ENCODE assay signal across 10 cellular contexts in genomic region chr1:200971428-200971903, GRCh38.
A peak's percentile ranks its signal among the peaks of the same experiment; 100 is the strongest.
DNase-seq lines count a peak whose midpoint lies in the region; ATAC-seq and TF ChIP-seq lines count a peak whose summit lies in the region.
"Had no signal": no experiment of that assay in that cellular context is flagged by ENCODE, and none has a peak within 500 bp of the region (broad histone marks: within the 10 kb centered on the region; RNA-seq: fewer than 3 reads in every experiment).

No MANE protein-coding gene starts in this region.

- H3K9me3 Mint-ChIP-seq in activated naive CD8-positive, alpha-beta T cell treated with anti-CD3 and anti-CD28 coated beads, Interleukin-2, amount 50 U/mL, for 24 hours = no peaks in the 10 kb centered on the region
- no peaks in the 10 kb centered on the region for H3K9me3 Mint-ChIP-seq in stimulated activated naive CD8-positive, alpha-beta T cell treated with anti-CD3 and anti-CD28 coated beads, Interleukin-15, amount 100 ng/mL, for 72 hours
- H3K9me3 Mint-ChIP-seq: activated CD4-positive, alpha-beta memory T cell treated with anti-CD3 and anti-CD28 coated beads for 36 hours had no signal

- H3K4me3 Mint-ChIP-seq in activated naive CD8-positive, alpha-beta T cell treated with anti-CD3 and anti-CD28 coated beads, Interleukin-2, amount 50 U/mL, for 24 hours = no peak overlapping the region
- peak overlapping the region; percentile 24 to 38 for H3K4me3 Mint-ChIP-seq in stimulated activated naive CD8-positive, alpha-beta T cell treated with anti-CD3 and anti-CD28 coated beads, Interleukin-15, amount 100 ng/mL, for 72 hours
- H3K4me3 Mint-ChIP-seq: activated CD4-positive, alpha-beta memory T cell treated with anti-CD3 and anti-CD28 coated beads for 36 hours had no signal

- ATAC-seq in activated naive CD8-positive, alpha-beta T cell treated with anti-CD3 and anti-CD28 coated beads, Interleukin-2, amount 50 U/mL, for 24 hours = peak; percentile 16
- ATAC-seq in stimulated activated naive CD8-positive, alpha-beta T cell treated with anti-CD3 and anti-CD28 coated beads, Interleukin-15, amount 100 ng/mL, for 72 hours = peak; percentile 71

- H3K36me3 Mint-ChIP-seq in activated naive CD8-positive, alpha-beta T cell treated with anti-CD3 and anti-CD28 coated beads, Interleukin-2, amount 50 U/mL, for 24 hours (ENCODE audit: low read depth) = peaks cover 13% of the 10 kb centered on the region

- CTCF ChIA-PET in HEK293T (lab: Yijun Ruan, JAX) = interaction anchor here (0.6 to 3.4 kb wide), 22 partner anchors 8 to 1098 kb away, joined by 3 to 33 read pairs (median 3); no protein-coding TSS in a partner anchor

- POLR2A ChIA-PET in HEK293T (lab: Yijun Ruan, JAX) = interaction anchor here (1.1 to 1.6 kb wide), 2 partner anchors 45 to 148 kb away, joined by 3 to 6 read pairs; no protein-coding TSS in a partner anchor

- H3K27me3 Mint-ChIP-seq in activated naive CD8-positive, alpha-beta T cell treated with anti-CD3 and anti-CD28 coated beads, Interleukin-2, amount 50 U/mL, for 24 hours = no peaks in the 10 kb centered on the region
- H3K27me3 Mint-ChIP-seq in stimulated activated naive CD8-positive, alpha-beta T cell treated with anti-CD3 and anti-CD28 coated beads, Interleukin-15, amount 100 ng/mL, for 72 hours = no peaks in the 10 kb centered on the region
- H3K27me3 Mint-ChIP-seq: activated CD4-positive, alpha-beta memory T cell treated with anti-CD3 and anti-CD28 coated beads for 36 hours had no signal

- H3K27ac Mint-ChIP-seq in activated naive CD8-positive, alpha-beta T cell treated with anti-CD3 and anti-CD28 coated beads, Interleukin-2, amount 50 U/mL, for 24 hours = no peak overlapping the region
- peak overlapping the region; percentile 81 to 85 for H3K27ac Mint-ChIP-seq in stimulated activated naive CD8-positive, alpha-beta T cell treated with anti-CD3 and anti-CD28 coated beads, Interleukin-15, amount 100 ng/mL, for 72 hours
- H3K27ac Mint-ChIP-seq: activated CD4-positive, alpha-beta memory T cell treated with anti-CD3 and anti-CD28 coated beads for 36 hours had no signal

- peaks cover 24% of the 10 kb centered on the region for H3K4me1 Mint-ChIP-seq in activated naive CD8-positive, alpha-beta T cell treated with anti-CD3 and anti-CD28 coated beads, Interleukin-2, amount 50 U/mL, for 24 hours
- H3K4me1 Mint-ChIP-seq in stimulated activated naive CD8-positive, alpha-beta T cell treated with anti-CD3 and anti-CD28 coated beads, Interleukin-15, amount 100 ng/mL, for 72 hours = peaks cover 52% of the 10 kb centered on the region

- peak; percentile 48 for DNase-seq in DMS 273 (lab: John Stamatoyannopoulos, UW; ENCODE audit: unreplicated experiment)
- DNase-seq in DMS 273 treated with DMSO at 0.1 percent for 48 hours (lab: John Stamatoyannopoulos, UW) = no peak
- peak; percentile 36 for DNase-seq in HEK293T (ENCODE audit: extremely low spot score)
- DNase-seq in activated naive CD8-positive, alpha-beta T cell treated with anti-CD3 and anti-CD28 coated beads, Interleukin-2, amount 50 U/mL, for 24 hours = peak; percentile 33
- peak; percentile 58 to 83 for DNase-seq in stimulated activated naive CD8-positive, alpha-beta T cell treated with anti-CD3 and anti-CD28 coated beads, Interleukin-15, amount 100 ng/mL, for 72 hours
- no peak for DNase-seq in MV-4-11 (lab: John Stamatoyannopoulos, UW)
- no peak for DNase-seq in DMS79 treated with DMSO at 0.1 percent for 48 hours (lab: John Stamatoyannopoulos, UW)
- no peak for DNase-seq in activated naive CD4-positive, alpha-beta T cell treated with anti-CD3 and anti-CD28 coated beads, Interleukin-2, amount 50 U/mL, for 16 hours
- DNase-seq: SIG-M5 had no signal

TF ChIP-seq in HEK293T, 16 proteins besides CTCF, POLR2A, EP300 and RAD21:
- TF ChIP-seq LEF1 (IDR thresholded peaks at IDR 0.05; ENCODE audit: borderline replicate concordance) (no peak), FOXA1 (IDR thresholded peaks at IDR 0.05) (no peak), ZNF384 (IDR thresholded peaks at IDR 0.05) (no peak), ELF4 (IDR thresholded peaks at IDR 0.05) (no peak), ARNT (IDR thresholded peaks at IDR 0.05) (no peak), FOXK2 (IDR thresholded peaks at IDR 0.05) (no peak), FOXM1 (IDR thresholded peaks at IDR 0.05; ENCODE audit: borderline replicate concordance) (no peak), L3MBTL2 (conservative IDR thresholded peaks at IDR 0.05) (no peak), PKNOX1 (IDR thresholded peaks at IDR 0.05) (no peak), BHLHE40 (IDR thresholded peaks at IDR 0.05; ENCODE audit: borderline replicate concordance) (no peak), SUZ12 (IDR thresholded peaks at IDR 0.05) (no peak)

Comparison
In these comparisons a context has a peak if more than half of its experiments do, and no peak if none do; other contexts are left out.
1. DNase-seq: peak in DMS 273 (single experiment), HEK293T (single experiment), activated naive CD8-positive, alpha-beta T cell treated with anti-CD3 and anti-CD28 coated beads, Interleukin-2, amount 50 U/mL, for 24 hours (single experiment) and stimulated activated naive CD8-positive, alpha-beta T cell treated with anti-CD3 and anti-CD28 coated beads, Interleukin-15, amount 100 ng/mL, for 72 hours (2 of 2); none in DMS 273 treated with DMSO at 0.1 percent for 48 hours (single experiment), MV-4-11 (single experiment), DMS79 treated with DMSO at 0.1 percent for 48 hours (single experiment) and activated naive CD4-positive, alpha-beta T cell treated with anti-CD3 and anti-CD28 coated beads, Interleukin-2, amount 50 U/mL, for 16 hours (single experiment).